In the genomic region with DNA sequence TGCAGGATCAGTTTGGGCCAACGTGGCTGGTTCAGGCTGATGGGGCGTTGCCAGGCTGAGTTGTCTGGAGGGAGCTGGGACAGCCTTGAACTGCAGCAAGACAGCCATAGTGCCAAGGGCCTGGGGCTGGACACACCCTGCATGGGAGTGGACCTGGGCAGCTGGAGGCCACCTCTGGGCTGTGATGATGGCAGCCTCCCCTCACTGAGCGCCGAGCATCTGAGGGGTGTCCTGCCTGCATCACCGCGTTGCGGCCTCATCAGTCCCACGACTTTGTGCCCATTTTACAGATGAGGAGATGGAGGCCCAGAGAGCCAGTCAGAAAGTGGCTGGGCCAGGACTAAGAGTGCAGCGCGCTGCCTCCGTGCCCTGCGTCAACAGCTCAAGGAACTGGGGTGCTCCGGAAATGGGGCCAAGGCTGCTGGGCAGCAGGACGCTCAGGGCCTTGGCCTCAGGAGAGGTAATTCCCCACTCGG, we compare ENCODE assay signal across 9 cellular contexts. TPM values are rescaled to one million over a fixed set of nuclear protein-coding genes. Genes with fewer than 3 reads are reported as not detected.
A peak's percentile ranks its signal among the peaks of the same experiment; 100 is the strongest.
DNase-seq lines count a peak whose midpoint lies in the region; ATAC-seq and TF ChIP-seq lines count a peak whose summit lies in the region.
"Had no signal": no experiment of that assay in that cellular context is flagged by ENCODE, and none has a peak within 500 bp of the region (broad histone marks: within the 10 kb centered on the region; RNA-seq: fewer than 3 reads in every experiment).

No MANE protein-coding gene starts in this region.

- peak overlapping the region; percentile 58 to 67 for H3K18ac ChIP-seq in mesenchymal stem cell (ENCODE audit: low read depth in 1 of 2, low read length in 2 of 2)

- H3K27me3 ChIP-seq in cardiac muscle cell (peaks cover 11% of the 10 kb centered on the region), breast epithelium (no peaks in the 10 kb centered on the region), mesenchymal stem cell (ENCODE audit: control insufficient read depth in 1 of 2, insufficient read depth in 1 of 2, low read length in 2 of 2) (no peaks in the 10 kb centered on the region), upper lobe of left lung (no peaks in the 10 kb centered on the region)

- intact Hi-C loops in left cardiac atrium (cut with DNase I) = no loop called here
- intact Hi-C loops in breast epithelium (cut with DNase I; ENCODE audit: low total_unique reads) = loop anchor here (10.0 kb wide), 1 partner anchor 1214 kb away; no protein-coding TSS in a partner anchor

- no peak for TF ChIP-seq EP300 in upper lobe of left lung (IDR thresholded peaks at IDR 0.05)

- peak overlapping the region; percentile 15 for H2BK120ac ChIP-seq in mesenchymal stem cell (ENCODE audit: low read depth, low read length)

- H3K23ac ChIP-seq in mesenchymal stem cell (ENCODE audit: low read length in 2 of 2) = peak overlapping the region in 1 of 2 experiments; percentile 34

- ATAC-seq in left cardiac atrium = no peak
- no peak for ATAC-seq in upper lobe of left lung (ENCODE audit: low FRiP score in 2 of 2)
- no peak for ATAC-seq in GM18505 (IDR thresholded peaks at IDR 0.05; ENCODE audit: unreplicated experiment)

- H2AK5ac ChIP-seq in mesenchymal stem cell (ENCODE audit: low read length, severe bottlenecking) = no peak overlapping the region

- DNase-seq in cardiac muscle cell (ENCODE audit: low read depth in 1 of 2, low spot score in 1 of 2) = no peak
- DNase-seq in left cardiac atrium = no peak
- DNase-seq in breast epithelium (ENCODE audit: low spot score in 2 of 2) = no peak
- no peak for DNase-seq in mesenchymal stem cell
- no peak for DNase-seq in upper lobe of left lung
- no peak for DNase-seq in stimulated activated CD4-positive, alpha-beta T cell treated with anti-CD3 and anti-CD28 coated beads, Interleukin-12 subunit alpha, Interleukin-12 subunit beta, amount 100 ng/mL, for 4 hours
- DNase-seq in activated CD4-positive, alpha-beta T cell treated with anti-CD3 and anti-CD28 coated beads for 4 hours = no peak
- DNase-seq: WERI-Rb-1 had no signal

- no peaks in the 10 kb centered on the region for H3K4me1 ChIP-seq in cardiac muscle cell (ENCODE audit: low read depth)
- no peaks in the 10 kb centered on the region for H3K4me1 ChIP-seq in breast epithelium
- peaks cover 34% of the 10 kb centered on the region for H3K4me1 ChIP-seq in mesenchymal stem cell (ENCODE audit: control insufficient read depth, insufficient read depth, low read depth, low read length)
- peaks cover 16 to 45% (median 36%) of the 10 kb centered on the region in 4 donors for H3K4me1 ChIP-seq in upper lobe of left lung

- no peak overlapping the region for H2BK15ac ChIP-seq in mesenchymal stem cell (ENCODE audit: low read depth, poor library complexity, severe bottlenecking)

- H3K27ac ChIP-seq in cardiac muscle cell (no peak overlapping the region), breast epithelium (peak overlapping the region; percentile 80 to 93), mesenchymal stem cell (ENCODE audit: low read length, poor library complexity, severe bottlenecking) (no peak overlapping the region), upper lobe of left lung (peak overlapping the region; percentile 90 to 96 (median 94))
- H3K27ac ChIP-seq: WERI-Rb-1 had no signal

- peaks cover 7% of the 10 kb centered on the region for H3K79me1 ChIP-seq in mesenchymal stem cell (replicated peaks; ENCODE audit: low read length, poor library complexity, severe bottlenecking)

- H3K4ac ChIP-seq in mesenchymal stem cell (ENCODE audit: low read depth in 1 of 2, low read length in 2 of 2) = peak overlapping the region; percentile 19 to 71

- H2BK12ac ChIP-seq in mesenchymal stem cell (ENCODE audit: low read length in 2 of 2) = peak overlapping the region; percentile 11 to 40

- H3K14ac ChIP-seq in mesenchymal stem cell (ENCODE audit: low read length in 2 of 2) = peak overlapping the region in 1 of 2 experiments; percentile 23

- H3K9ac ChIP-seq in mesenchymal stem cell (ENCODE audit: low read length) = peak overlapping the region; percentile 81

- peak overlapping the region; percentile 93 for H4K8ac ChIP-seq in mesenchymal stem cell (ENCODE audit: low read length)

- no peak overlapping the region for H2BK5ac ChIP-seq in mesenchymal stem cell (ENCODE audit: low read depth, low read length, poor library complexity, severe bottlenecking)

- peak overlapping the region; percentile 72 for H3K4me2 ChIP-seq in mesenchymal stem cell (ENCODE audit: low read length, poor library complexity, severe bottlenecking)

- H3K9me3 ChIP-seq in cardiac muscle cell (ENCODE audit: low read depth) (no peaks in the 10 kb centered on the region), breast epithelium (no peaks in the 10 kb centered on the region), mesenchymal stem cell (ENCODE audit: control insufficient read depth, low read length) (no peaks in the 10 kb centered on the region), upper lobe of left lung (no peaks in the 10 kb centered on the region)

- H4K91ac ChIP-seq in mesenchymal stem cell (ENCODE audit: low read length) = peak overlapping the region; percentile 80

- WGBS in mesenchymal stem cell = 83% methylated on average over 15 of the region's 15 CpGs
- WGBS in upper lobe of left lung, 2 donors = 53 to 71% methylated on average over 3 to 15 of the region's 15 CpGs

- TF ChIP-seq CTCF in cardiac muscle cell (IDR thresholded peaks at IDR 0.05; ENCODE audit: low read depth, low read length) (no peak), breast epithelium (IDR thresholded peaks at IDR 0.05) (no peak), upper lobe of left lung (IDR thresholded peaks at IDR 0.05) (no peak)

- H2AFZ ChIP-seq in mesenchymal stem cell (ENCODE audit: low read depth, low read length) = peak overlapping the region; percentile 74

- H3K4me3 ChIP-seq in cardiac muscle cell (peak overlapping the region; percentile 36), breast epithelium (peak overlapping the region; percentile 88 to 93 (median 89)), mesenchymal stem cell (ENCODE audit: insufficient read depth in 1 of 2, low read depth in 1 of 2, low read length in 2 of 2) (peak overlapping the region in 1 of 2 experiments; percentile 94), upper lobe of left lung (peak overlapping the region; percentile 92 to 97 (median 92))

- H3K36me3 ChIP-seq in cardiac muscle cell = no peaks in the 10 kb centered on the region
- no peaks in the 10 kb centered on the region for H3K36me3 ChIP-seq in breast epithelium
- peaks cover 6 to 14% of the 10 kb centered on the region in 2 experiments for H3K36me3 ChIP-seq in mesenchymal stem cell (ENCODE audit: control insufficient read depth in 1 of 2, insufficient read depth in 2 of 2, low read depth in 1 of 2, low read length in 2 of 2)
- peaks cover 0 to 5% (median 2%) of the 10 kb centered on the region in 4 donors for H3K36me3 ChIP-seq in upper lobe of left lung
- H3K36me3 ChIP-seq: WERI-Rb-1 had no signal

- no peak for TF ChIP-seq POLR2A in breast epithelium (IDR thresholded peaks at IDR 0.05)
- no peak for TF ChIP-seq POLR2A in upper lobe of left lung (IDR thresholded peaks at IDR 0.05)
- TF ChIP-seq POLR2A in GM18505 (IDR thresholded peaks at IDR 0.05; ENCODE audit: borderline replicate concordance, extremely low read depth, insufficient read depth, insufficient read length) = no peak

RNA-seq across cellular contexts. Expression of a gene that starts 0.6 kb away (rescaled TPM):
- total RNA-seq in cardiac muscle cell (28.9 and 59.0 TPM in 2 replicates), left cardiac atrium (100 to 1,000 TPM in 1 of 2 donors, 10 to 100 TPM in 1; 96.2 to 147 TPM), breast epithelium (100 to 1,000 TPM; 250 to 468 (median 284) TPM), upper lobe of left lung (100 to 1,000 TPM; 127 to 426 (median 315) TPM)
- 20.3 and 52.2 TPM in 2 replicates for polyA plus RNA-seq in cardiac muscle cell
- polyA plus RNA-seq in mesenchymal stem cell (2013, experiment 1 of 2) = 245 TPM
- polyA plus RNA-seq in mesenchymal stem cell (2013, experiment 2 of 2) = 258 TPM

RNA-seq across cellular contexts. Expression of a gene that starts 7.6 kb away (rescaled TPM):
- total RNA-seq in cardiac muscle cell (42.2 and 47.1 TPM in 2 replicates), left cardiac atrium (10 to 100 TPM; 10.4 to 12.7 TPM), breast epithelium (10 to 100 TPM; 18.6 to 31.1 (median 26.2) TPM), upper lobe of left lung (10 to 100 TPM; 15.6 to 34.4 (median 18.5) TPM)
- polyA plus RNA-seq in cardiac muscle cell = 44.3 and 46.8 TPM in 2 replicates
- polyA plus RNA-seq in mesenchymal stem cell (2013, experiment 1 of 2) = 11.0 TPM
- 10.6 TPM for polyA plus RNA-seq in mesenchymal stem cell (2013, experiment 2 of 2)

RNA-seq across cellular contexts. Expression of a gene that starts 36.2 kb away (rescaled TPM):
- total RNA-seq in cardiac muscle cell (52.9 and 62.7 TPM in 2 replicates), left cardiac atrium (10 to 100 TPM in 1 of 2 donors, 1 to 10 TPM in 1; 9.3 to 10.3 TPM), breast epithelium (10 to 100 TPM; 25.9 to 36.0 (median 31.4) TPM), upper lobe of left lung (10 to 100 TPM; 19.6 to 49.2 (median 25.0) TPM)
- 45.9 and 58.6 TPM in 2 replicates for polyA plus RNA-seq in cardiac muscle cell
- 14.5 TPM for polyA plus RNA-seq in mesenchymal stem cell (2013, experiment 1 of 2)
- 15.3 TPM for polyA plus RNA-seq in mesenchymal stem cell (2013, experiment 2 of 2)

RNA-seq across cellular contexts. Expression of a gene that starts 40.2 kb away (rescaled TPM):
- 21.0 and 41.7 TPM in 2 replicates for total RNA-seq in cardiac muscle cell
- polyA plus RNA-seq in cardiac muscle cell = 34.6 and 65.4 TPM in 2 replicates
- total RNA-seq in left cardiac atrium = not detected
- 10 to 100 TPM in 2 of 3 donors, not detected in 1; 22.6 to 25.0 TPM for total RNA-seq in breast epithelium
- 0.08 TPM for polyA plus RNA-seq in mesenchymal stem cell (2013, experiment 1 of 2)
- 0.05 TPM for polyA plus RNA-seq in mesenchymal stem cell (2013, experiment 2 of 2)
- total RNA-seq in upper lobe of left lung = 1 to 10 TPM in 4 of 6 donors, not detected in 2; 2.3 to 6.2 (median 2.7) TPM

Comparison
In these comparisons a context has a peak if more than half of its experiments do, and no peak if none do; other contexts are left out.
1. H3K27ac ChIP-seq: peak in breast epithelium (2 of 2) and upper lobe of left lung (4 of 4); none in cardiac muscle cell (single experiment) and mesenchymal stem cell (single experiment).